12 cellular contexts compared by ENCODE assay signal in genomic region chr2:27916293-27917015, GRCh38. TPM values are rescaled to one million over a fixed set of nuclear protein-coding genes. Genes with fewer than 3 reads are reported as not detected.
DNase-seq lines count a peak whose midpoint lies in the region; ATAC-seq and TF ChIP-seq lines count a peak whose summit lies in the region.
"Had no signal": no experiment of that assay in that cellular context is flagged by ENCODE, and none has a peak within 500 bp of the region (broad histone marks: within the 10 kb centered on the region; RNA-seq: fewer than 3 reads in every experiment).

No MANE protein-coding gene starts in this region.

- peaks cover 1 to 19% of the 10 kb centered on the region in 2 donors for H3K4me1 ChIP-seq in lung (ENCODE audit: control insufficient read depth in 2 of 2, insufficient read depth in 2 of 2, low read length in 2 of 2)
- H3K4me1 ChIP-seq in tibial nerve = peaks cover 0 to 58% (median 23%) of the 10 kb centered on the region in 4 donors

- ATAC-seq in lung (ENCODE audit: insufficient read depth, low FRiP score) (peak; percentile 19), GM21529 (IDR thresholded peaks at IDR 0.05; ENCODE audit: unreplicated experiment) (no peak), HG03442 (IDR thresholded peaks at IDR 0.05; ENCODE audit: unreplicated experiment) (no peak)

- 51 to 76% methylated on average over 1 of the region's 1 CpG for WGBS in lung, 2 donors
- WGBS in tibial nerve, 2 donors = 55 to 60% methylated on average over 1 of the region's 1 CpG

- TF ChIP-seq CTCF in epithelial cell of esophagus (IDR thresholded peaks at IDR 0.05; ENCODE audit: insufficient read depth, low read depth, low read length, missing control alignments) = no peak
- TF ChIP-seq CTCF in lung (IDR thresholded peaks at IDR 0.05; ENCODE audit: control extremely low read depth, extremely low read depth) = no peak
- TF ChIP-seq CTCF in tibial nerve (IDR thresholded peaks at IDR 0.05) = no peak

- no peak overlapping the region for H3K4me3 ChIP-seq in epithelial cell of esophagus (ENCODE audit: low read length)
- H3K4me3 ChIP-seq in lung = no peak overlapping the region
- H3K4me3 ChIP-seq in tibial nerve = no peak overlapping the region
- H3K4me3 ChIP-seq: BLaER1 treated with 17β-estradiol and CSF1 and Interleukin-3, amounts not matched to agents 10 nM and 100 nM had no signal

- no peak overlapping the region for H3K27ac ChIP-seq in lung (ENCODE audit: low read depth in 1 of 2, low read length in 1 of 2)
- peak overlapping the region in 3 of 4 donors; percentile 11 to 80 (median 79) for H3K27ac ChIP-seq in tibial nerve
- H3K27ac ChIP-seq: BLaER1 treated with 17β-estradiol and CSF1 and Interleukin-3, amounts not matched to agents 10 nM and 100 nM had no signal

- DNase-seq in NCI-H510A treated with DMSO at 0.1 percent for 48 hours (lab: John Stamatoyannopoulos, UW) = peak; percentile 8
- DNase-seq in NCI-H510A (lab: John Stamatoyannopoulos, UW) = no peak
- peak; percentile 39 for DNase-seq in epithelial cell of esophagus (ENCODE audit: low read depth)
- no peak for DNase-seq in lung (ENCODE audit: low spot score)
- no peak for DNase-seq in tibial nerve (ENCODE audit: low spot score in 2 of 2)
- no peak for DNase-seq in hippocampal formation (lab: John Stamatoyannopoulos, UW)
- DNase-seq: activated CD4-positive, alpha-beta T cell treated with anti-CD3 and anti-CD28 coated beads, Interleukin-2, amount 50 U/mL, for 1 hour; activated naive CD4-positive, alpha-beta T cell treated with anti-CD3 and anti-CD28 coated beads, Interleukin-2, amount 50 U/mL, for 16 hours; NCI-H774 had no signal

- no peak for TF ChIP-seq POLR2A in tibial nerve (IDR thresholded peaks at IDR 0.05)

- no peaks in the 10 kb centered on the region for H3K9me3 ChIP-seq in lung (ENCODE audit: control insufficient read depth in 2 of 2, insufficient read depth in 1 of 2, low read length in 1 of 2)
- H3K9me3 ChIP-seq in tibial nerve = no peaks in the 10 kb centered on the region

- H3K36me3 ChIP-seq in lung (ENCODE audit: control insufficient read depth in 2 of 2, insufficient read depth in 2 of 2, low read length in 2 of 2) = no peaks in the 10 kb centered on the region
- no peaks in the 10 kb centered on the region for H3K36me3 ChIP-seq in tibial nerve

- no peak for TF ChIP-seq EP300 in tibial nerve (IDR thresholded peaks at IDR 0.05)

- H3K27me3 ChIP-seq in lung (ENCODE audit: control insufficient read depth, insufficient read depth) = no peaks in the 10 kb centered on the region
- H3K27me3 ChIP-seq in tibial nerve = no peaks in the 10 kb centered on the region
- H3K27me3 ChIP-seq: BLaER1 treated with 17β-estradiol and CSF1 and Interleukin-3, amounts not matched to agents 10 nM and 100 nM had no signal

RNA-seq across cellular contexts. Expression of gene BABAM2, which starts 25.9 kb away (rescaled TPM):
- total RNA-seq in lung (10 to 100 TPM; 40.9 to 43.3 TPM), tibial nerve (10 to 100 TPM; 24.3 to 46.1 (median 44.5) TPM)
- polyA plus RNA-seq in lung = 10 to 100 TPM; 19.0 to 26.4 TPM

RNA-seq across cellular contexts. Expression of gene RBKS, which starts 26.3 kb away (rescaled TPM):
- total RNA-seq in lung = 1 to 10 TPM; 5.0 to 5.1 TPM
- polyA plus RNA-seq in lung = 1 to 10 TPM; 3.9 to 4.9 TPM
- 1 to 10 TPM; 1.2 to 8.1 (median 4.4) TPM for total RNA-seq in tibial nerve

Comparison
In these comparisons a context has a peak if more than half of its experiments do, and no peak if none do; other contexts are left out.
1. DNase-seq: peak in NCI-H510A treated with DMSO at 0.1 percent for 48 hours (single experiment) and epithelial cell of esophagus (single experiment); none in NCI-H510A (single experiment), lung (single experiment), tibial nerve (0 of 2) and hippocampal formation (0 of 2).
2. H3K27ac ChIP-seq: peak in tibial nerve (3 of 4); none in lung (0 of 2).